Comparison of ENCODE assay signal across 36 cellular contexts in genomic region chr4:152294331-152294730, GRCh38.
"Had no signal": no experiment of that assay in that cellular context is flagged by ENCODE, and none has a peak within 500 bp of the region (broad histone marks: within the 10 kb centered on the region; RNA-seq: fewer than 3 reads in every experiment).

No MANE protein-coding gene starts in this region.

- H3K4me1 Mint-ChIP-seq: activated B cell treated with CpG ODN at 0.5 μM for 24 hours; activated CD4-positive, alpha-beta memory T cell treated with anti-CD3 and anti-CD28 coated beads, Interleukin-2, amount 10 ng/mL, durations not matched to agents 7 days and 5 days; activated CD8-positive, alpha-beta memory T cell treated with anti-CD3 and anti-CD28 coated beads, Interleukin-2, amount 10 ng/mL, durations not matched to agents 7 days and 5 days; central memory CD8-positive, alpha-beta T cell had no signal

- H3K4me3 Mint-ChIP-seq: activated B cell treated with CpG ODN at 0.5 μM for 24 hours; activated CD4-positive, alpha-beta memory T cell treated with anti-CD3 and anti-CD28 coated beads, Interleukin-2, amount 10 ng/mL, durations not matched to agents 7 days and 5 days; activated CD8-positive, alpha-beta memory T cell treated with anti-CD3 and anti-CD28 coated beads, Interleukin-2, amount 10 ng/mL, durations not matched to agents 7 days and 5 days; activated naive CD8-positive, alpha-beta T cell treated with anti-CD3 and anti-CD28 coated beads for 36 hours; central memory CD8-positive, alpha-beta T cell had no signal

- H3K27me3 Mint-ChIP-seq: activated CD4-positive, alpha-beta memory T cell treated with anti-CD3 and anti-CD28 coated beads, Interleukin-2, amount 10 ng/mL, durations not matched to agents 7 days and 5 days; activated naive CD8-positive, alpha-beta T cell treated with anti-CD3 and anti-CD28 coated beads for 36 hours had no signal

- H2AFZ ChIP-seq: PC-9 had no signal

- DNase-seq: activated B cell treated with CpG ODN at 0.5 μM for 24 hours; activated CD4-positive, alpha-beta memory T cell treated with anti-CD3 and anti-CD28 coated beads, Interleukin-2, amount 10 ng/mL, durations not matched to agents 7 days and 5 days; activated CD4-positive, alpha-beta T cell treated with anti-CD3 and anti-CD28 coated beads for 1 hour; activated CD4-positive, alpha-beta T cell treated with anti-CD3 and anti-CD28 coated beads for 48 hours; activated CD8-positive, alpha-beta memory T cell treated with anti-CD3 and anti-CD28 coated beads for 24 hours; activated CD8-positive, alpha-beta memory T cell treated with anti-CD3 and anti-CD28 coated beads, Interleukin-2, amount 10 ng/mL, durations not matched to agents 7 days and 5 days; activated CD8-positive, alpha-beta memory T cell treated with anti-CD3 and anti-CD28 coated beads, Interleukin-2, amount 50 U/mL, for 48 hours; activated effector memory CD4-positive, alpha-beta T cell treated with anti-CD3 and anti-CD28 coated beads, Interleukin-2, amount 50 U/mL, for 16 hours; activated naive CD4-positive, alpha-beta T cell; activated naive CD4-positive, alpha-beta T cell treated with anti-CD3 and anti-CD28 coated beads, Interleukin-2, amount 50 U/mL, for 16 hours; activated naive CD8-positive, alpha-beta T cell treated with anti-CD3 and anti-CD28 coated beads for 36 hours; activated T-cell treated with anti-CD3 and anti-CD28 coated beads, Interleukin-2, amount 50 U/mL, for 48 hours; amniotic stem cell; aorta; Kasumi-1; KG1; MG63; NCI-H1048; NCI-H146; NCI-H187; NCI-H2029 treated with DMSO at 0.1 percent for 48 hours; NCI-H446; NCI-H510A treated with DMSO at 0.1 percent for 48 hours; NCI-H526 treated with DMSO at 0.1 percent for 48 hours; PC-9; SIG-M5; SW 1271; T-helper 1 cell; T-helper 2 cell; T-helper 9 cell had no signal

- FAIRE-seq: RCC 7860 had no signal

- H3K36me3 ChIP-seq: cardiac muscle cell, MG63 had no signal

- H3K4me3 ChIP-seq: cardiac muscle cell, MG63, PC-9 had no signal

- H3K4me2 ChIP-seq: PC-9 had no signal

- H3K27ac Mint-ChIP-seq: activated B cell treated with CpG ODN at 0.5 μM for 24 hours; activated CD4-positive, alpha-beta memory T cell treated with anti-CD3 and anti-CD28 coated beads, Interleukin-2, amount 10 ng/mL, durations not matched to agents 7 days and 5 days; activated CD8-positive, alpha-beta memory T cell treated with anti-CD3 and anti-CD28 coated beads, Interleukin-2, amount 10 ng/mL, durations not matched to agents 7 days and 5 days; activated naive CD8-positive, alpha-beta T cell treated with anti-CD3 and anti-CD28 coated beads for 36 hours had no signal

- ATAC-seq: activated CD8-positive, alpha-beta memory T cell treated with anti-CD3 and anti-CD28 coated beads, Interleukin-2, amount 10 ng/mL, durations not matched to agents 7 days and 5 days; Right ventricle myocardium inferior had no signal

- H3K9me3 ChIP-seq: MG63 had no signal

- H3K36me3 Mint-ChIP-seq: activated CD8-positive, alpha-beta memory T cell treated with anti-CD3 and anti-CD28 coated beads, Interleukin-2, amount 10 ng/mL, durations not matched to agents 7 days and 5 days; activated naive CD8-positive, alpha-beta T cell treated with anti-CD3 and anti-CD28 coated beads for 36 hours had no signal

- H3K9me3 Mint-ChIP-seq: activated B cell treated with CpG ODN at 0.5 μM for 24 hours; activated CD4-positive, alpha-beta memory T cell treated with anti-CD3 and anti-CD28 coated beads, Interleukin-2, amount 10 ng/mL, durations not matched to agents 7 days and 5 days; activated naive CD8-positive, alpha-beta T cell treated with anti-CD3 and anti-CD28 coated beads for 36 hours; central memory CD8-positive, alpha-beta T cell had no signal

- H3K27ac ChIP-seq: cardiac muscle cell, PC-9, RWPE1, VCaP had no signal

- H3K27me3 ChIP-seq: cardiac muscle cell, MG63 had no signal
